ENCODE assay signal across 1 cellular context in genomic region chr11:27294654-27295053, GRCh38.
TF ChIP-seq lines count a peak whose summit lies in the region.

No MANE protein-coding gene starts in this region.

TF ChIP-seq in GM23338, 12 proteins besides CTCF, POLR2A, EP300 and RAD21 (continued from another document):
- TF ChIP-seq, protein P1, sequence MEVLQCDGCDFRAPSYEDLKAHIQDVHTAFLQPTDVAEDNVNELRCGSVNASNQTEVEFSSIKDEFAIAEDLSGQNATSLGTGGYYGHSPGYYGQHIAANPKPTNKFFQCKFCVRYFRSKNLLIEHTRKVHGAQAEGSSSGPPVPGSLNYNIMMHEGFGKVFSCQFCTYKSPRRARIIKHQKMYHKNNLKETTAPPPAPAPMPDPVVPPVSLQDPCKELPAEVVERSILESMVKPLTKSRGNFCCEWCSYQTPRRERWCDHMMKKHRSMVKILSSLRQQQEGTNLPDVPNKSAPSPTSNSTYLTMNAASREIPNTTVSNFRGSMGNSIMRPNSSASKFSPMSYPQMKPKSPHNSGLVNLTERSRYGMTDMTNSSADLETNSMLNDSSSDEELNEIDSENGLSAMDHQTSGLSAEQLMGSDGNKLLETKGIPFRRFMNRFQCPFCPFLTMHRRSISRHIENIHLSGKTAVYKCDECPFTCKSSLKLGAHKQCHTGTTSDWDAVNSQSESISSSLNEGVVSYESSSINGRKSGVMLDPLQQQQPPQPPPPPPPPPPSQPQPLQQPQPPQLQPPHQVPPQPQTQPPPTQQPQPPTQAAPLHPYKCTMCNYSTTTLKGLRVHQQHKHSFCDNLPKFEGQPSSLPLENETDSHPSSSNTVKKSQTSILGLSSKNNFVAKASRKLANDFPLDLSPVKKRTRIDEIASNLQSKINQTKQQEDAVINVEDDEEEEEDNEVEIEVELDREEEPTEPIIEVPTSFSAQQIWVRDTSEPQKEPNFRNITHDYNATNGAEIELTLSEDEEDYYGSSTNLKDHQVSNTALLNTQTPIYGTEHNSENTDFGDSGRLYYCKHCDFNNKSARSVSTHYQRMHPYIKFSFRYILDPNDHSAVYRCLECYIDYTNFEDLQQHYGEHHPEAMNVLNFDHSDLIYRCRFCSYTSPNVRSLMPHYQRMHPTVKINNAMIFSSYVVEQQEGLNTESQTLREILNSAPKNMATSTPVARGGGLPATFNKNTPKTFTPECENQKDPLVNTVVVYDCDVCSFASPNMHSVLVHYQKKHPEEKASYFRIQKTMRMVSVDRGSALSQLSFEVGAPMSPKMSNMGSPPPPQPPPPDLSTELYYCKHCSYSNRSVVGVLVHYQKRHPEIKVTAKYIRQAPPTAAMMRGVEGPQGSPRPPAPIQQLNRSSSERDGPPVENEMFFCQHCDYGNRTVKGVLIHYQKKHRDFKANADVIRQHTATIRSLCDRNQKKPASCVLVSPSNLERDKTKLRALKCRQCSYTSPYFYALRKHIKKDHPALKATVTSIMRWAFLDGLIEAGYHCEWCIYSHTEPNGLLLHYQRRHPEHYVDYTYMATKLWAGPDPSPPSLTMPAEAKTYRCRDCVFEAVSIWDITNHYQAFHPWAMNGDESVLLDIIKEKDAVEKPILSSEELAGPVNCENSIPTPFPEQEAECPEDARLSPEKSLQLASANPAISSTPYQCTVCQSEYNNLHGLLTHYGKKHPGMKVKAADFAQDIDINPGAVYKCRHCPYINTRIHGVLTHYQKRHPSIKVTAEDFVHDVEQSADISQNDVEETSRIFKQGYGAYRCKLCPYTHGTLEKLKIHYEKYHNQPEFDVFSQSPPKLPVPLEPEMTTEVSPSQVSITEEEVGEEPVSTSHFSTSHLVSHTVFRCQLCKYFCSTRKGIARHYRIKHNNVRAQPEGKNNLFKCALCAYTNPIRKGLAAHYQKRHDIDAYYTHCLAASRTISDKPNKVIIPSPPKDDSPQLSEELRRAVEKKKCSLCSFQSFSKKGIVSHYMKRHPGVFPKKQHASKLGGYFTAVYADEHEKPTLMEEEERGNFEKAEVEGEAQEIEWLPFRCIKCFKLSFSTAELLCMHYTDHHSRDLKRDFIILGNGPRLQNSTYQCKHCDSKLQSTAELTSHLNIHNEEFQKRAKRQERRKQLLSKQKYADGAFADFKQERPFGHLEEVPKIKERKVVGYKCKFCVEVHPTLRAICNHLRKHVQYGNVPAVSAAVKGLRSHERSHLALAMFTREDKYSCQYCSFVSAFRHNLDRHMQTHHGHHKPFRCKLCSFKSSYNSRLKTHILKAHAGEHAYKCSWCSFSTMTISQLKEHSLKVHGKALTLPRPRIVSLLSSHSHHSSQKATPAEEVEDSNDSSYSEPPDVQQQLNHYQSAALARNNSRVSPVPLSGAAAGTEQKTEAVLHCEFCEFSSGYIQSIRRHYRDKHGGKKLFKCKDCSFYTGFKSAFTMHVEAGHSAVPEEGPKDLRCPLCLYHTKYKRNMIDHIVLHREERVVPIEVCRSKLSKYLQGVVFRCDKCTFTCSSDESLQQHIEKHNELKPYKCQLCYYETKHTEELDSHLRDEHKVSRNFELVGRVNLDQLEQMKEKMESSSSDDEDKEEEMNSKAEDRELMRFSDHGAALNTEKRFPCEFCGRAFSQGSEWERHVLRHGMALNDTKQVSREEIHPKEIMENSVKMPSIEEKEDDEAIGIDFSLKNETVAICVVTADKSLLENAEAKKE (CRISPR knock-in tag; IDR thresholded peaks at IDR 0.05) = no peak
- TF ChIP-seq ZNF331 (CRISPR knock-in tag; IDR thresholded peaks at IDR 0.05; ENCODE audit: low read depth) (no peak), EZH2phosphoT487 (IDR thresholded peaks at IDR 0.05; ENCODE audit: unreplicated experiment) (no peak), STAT1 (IDR thresholded peaks at IDR 0.05; ENCODE audit: unreplicated experiment) (no peak), POLR2AphosphoS5 (IDR thresholded peaks at IDR 0.05; ENCODE audit: low read depth) (no peak), JUNB (IDR thresholded peaks at IDR 0.05; ENCODE audit: unreplicated experiment) (no peak)
TF ChIP-seq in GM23338: peak in this region for 0.
